Comparison of ENCODE assay signal across 1 cellular context in genomic region chr1:155975375-155976061, GRCh38.
TF ChIP-seq lines count a peak whose summit lies in the region.

No MANE protein-coding gene starts in this region.

TF ChIP-seq in K562, 482 proteins besides CTCF, POLR2A, EP300 and RAD21:
- no peak for TF ChIP-seq ZNF699 (CRISPR knock-in tag; IDR thresholded peaks at IDR 0.05; ENCODE audit: insufficient replicate concordance)
- no peak for TF ChIP-seq SIX5 (IDR thresholded peaks at IDR 0.05; ENCODE audit: borderline replicate concordance in 1 of 2, insufficient read depth in 1 of 2, low read depth in 1 of 2, low read length in 2 of 2)
- 0 out of 2 replicates have a peak, but pooled peaks have one; percentile 4 for TF ChIP-seq NFE2 (IDR thresholded peaks at IDR 0.05; ENCODE audit: low read depth)
- no peak for TF ChIP-seq PRMT5 (CRISPR knock-in tag; IDR thresholded peaks at IDR 0.05)
- 0 out of 2 replicates have a peak, but pooled peaks have one; percentile 17 for TF ChIP-seq SMARCE1 (IDR thresholded peaks at IDR 0.05)
- TF ChIP-seq RNF2 (IDR thresholded peaks at IDR 0.05), result no peak
- 0 out of 2 replicates have a peak, but pooled peaks have one; percentile 36 for TF ChIP-seq ARID2 (IDR thresholded peaks at IDR 0.05)
- TF ChIP-seq HLTF (IDR thresholded peaks at IDR 0.05), result 0 out of 2 replicates have a peak, but pooled peaks have one; percentile 14
- TF ChIP-seq TEAD4 (IDR thresholded peaks at IDR 0.05; ENCODE audit: low read length), result no peak
- TF ChIP-seq TEAD4 (CRISPR knock-in tag; IDR thresholded peaks at IDR 0.05; ENCODE audit: borderline replicate concordance), result no peak
- peak; percentile 87; the same call in 1 of the 2 replicates for TF ChIP-seq HDGF (IDR thresholded peaks at IDR 0.05)
- TF ChIP-seq ZKSCAN8 (CRISPR knock-in tag; IDR thresholded peaks at IDR 0.05), result no peak
- no peak for TF ChIP-seq NR2F6 (CRISPR knock-in tag; IDR thresholded peaks at IDR 0.05)
- TF ChIP-seq KAT7 (CRISPR knock-in tag; IDR thresholded peaks at IDR 0.05; ENCODE audit: borderline replicate concordance), result 0 out of 2 replicates have a peak, but pooled peaks have one; percentile 65
- peak; percentile 21; the same call in 1 of the 2 replicates for TF ChIP-seq THRB (CRISPR knock-in tag; conservative IDR thresholded peaks at IDR 0.05)
